25 cellular contexts compared by ENCODE assay signal in genomic region chr10:11407939-11408338, GRCh38.
DNase-seq lines count a peak whose midpoint lies in the region; ATAC-seq and TF ChIP-seq lines count a peak whose summit lies in the region.
"Had no signal": no experiment of that assay in that cellular context is flagged by ENCODE, and none has a peak within 500 bp of the region (broad histone marks: within the 10 kb centered on the region; RNA-seq: fewer than 3 reads in every experiment).

No MANE protein-coding gene starts in this region.

- peaks cover 15% of the 10 kb centered on the region for H3K4me1 ChIP-seq in OCI-LY7 (ENCODE audit: insufficient read depth, low read length, poor library complexity, severe bottlenecking)
- H3K4me1 ChIP-seq in psoas muscle, result no peaks in the 10 kb centered on the region
- H3K4me1 ChIP-seq: adrenal gland, esophagus muscularis mucosa, SJSA1 had no signal

- H3K4me3 Mint-ChIP-seq in activated CD8-positive, alpha-beta T cell treated with anti-CD3 and anti-CD28 coated beads, Interleukin-2, amount 10 ng/mL, durations not matched to agents 7 days and 5 days, result no peak overlapping the region
- H3K4me3 Mint-ChIP-seq in activated CD8-positive, alpha-beta T cell treated with anti-CD3 and anti-CD28 coated beads for 36 hours, result no peak overlapping the region
- no peak overlapping the region for H3K4me3 Mint-ChIP-seq in stimulated activated memory B cell treated with anti-CD40 and anti-IgM and Interleukin-4, amounts not matched to agents 10 μg/mL and 1 μg/mL and 100 μg/mL, for 72 hours
- H3K4me3 Mint-ChIP-seq: CD8-positive, alpha-beta T cell; nephron; type B pancreatic cell had no signal

- H2AFZ ChIP-seq in OCI-LY7 (ENCODE audit: low read length), result no peak overlapping the region

- H3K4me1 Mint-ChIP-seq in activated CD8-positive, alpha-beta T cell treated with anti-CD3 and anti-CD28 coated beads, Interleukin-2, amount 10 ng/mL, durations not matched to agents 7 days and 5 days (ENCODE audit: low read depth), result peaks cover 28% of the 10 kb centered on the region
- H3K4me1 Mint-ChIP-seq in activated CD8-positive, alpha-beta T cell treated with anti-CD3 and anti-CD28 coated beads for 36 hours (ENCODE audit: low read depth), result peaks cover 26% of the 10 kb centered on the region
- peaks cover 48% of the 10 kb centered on the region for H3K4me1 Mint-ChIP-seq in stimulated activated memory B cell treated with anti-CD40 and anti-IgM and Interleukin-4, amounts not matched to agents 10 μg/mL and 1 μg/mL and 100 μg/mL, for 72 hours
- H3K4me1 Mint-ChIP-seq: nephron had no signal

- peak; percentile 31 for DNase-seq in activated CD8-positive, alpha-beta T cell treated with anti-CD3 and anti-CD28 coated beads, Interleukin-2, amount 10 ng/mL, durations not matched to agents 7 days and 5 days
- no peak for DNase-seq in activated CD8-positive, alpha-beta T cell treated with anti-CD3 and anti-CD28 coated beads for 36 hours
- DNase-seq in OCI-LY7 (ENCODE audit: low spot score) (peak; percentile 12), coronary artery (ENCODE audit: low spot score) (peak; percentile 36), psoas muscle (no peak), NCI-H526 (lab: John Stamatoyannopoulos, UW) (no peak)
- no peak for DNase-seq in activated CD8-positive, alpha-beta memory T cell treated with anti-CD3 and anti-CD28 coated beads for 24 hours
- DNase-seq: activated naive CD4-positive, alpha-beta T cell; activated T-cell treated with anti-CD3 and anti-CD28 coated beads, Interleukin-2, amount 50 U/mL, for 1 hour; adrenal gland; dermis blood vessel endothelial cell; foreskin fibroblast; head of caudate nucleus; kidney; midbrain; NCI-H1048; NCI-H1694; stimulated activated naive CD4-positive, alpha-beta T cell had no signal

- no peaks in the 10 kb centered on the region for H4K20me1 ChIP-seq in OCI-LY7 (ENCODE audit: insufficient read depth, low read length)

- POLR2A ChIA-PET in activated CD8-positive, alpha-beta T cell treated with anti-CD3 and anti-CD28 coated beads, Interleukin-2, amount 10 ng/mL, durations not matched to agents 7 days and 5 days (lab: Charles Lee), result no interaction called here
- POLR2A ChIA-PET in activated CD8-positive, alpha-beta T cell treated with anti-CD3 and anti-CD28 coated beads for 36 hours (lab: Charles Lee), result no interaction called here
- POLR2A ChIA-PET in OCI-LY7 (lab: Charles Lee), result interaction anchor here (1.0 kb wide), 1 partner anchor 43 kb away, joined by 3 read pairs; no protein-coding TSS in a partner anchor

- no TSS peak for BruUV-seq in OCI-LY7 (replicated peaks; lab: Mats Ljungman, UMichigan)

- H3K36me3 ChIP-seq in OCI-LY7 (ENCODE audit: insufficient read depth, low read length) (no peaks in the 10 kb centered on the region), psoas muscle (ENCODE audit: insufficient read depth in 1 of 2, low read depth in 1 of 2) (no peaks in the 10 kb centered on the region)
- H3K36me3 ChIP-seq: adrenal gland, esophagus muscularis mucosa, SJSA1 had no signal

- no peaks in the 10 kb centered on the region for H3K27me3 ChIP-seq in psoas muscle (ENCODE audit: insufficient read depth in 3 of 3, low read length in 2 of 3)
- H3K27me3 ChIP-seq: esophagus muscularis mucosa, SJSA1 had no signal

- H3K27me3 Mint-ChIP-seq in activated CD8-positive, alpha-beta T cell treated with anti-CD3 and anti-CD28 coated beads, Interleukin-2, amount 10 ng/mL, durations not matched to agents 7 days and 5 days (ENCODE audit: low read depth), result peaks cover 4% of the 10 kb centered on the region
- no peaks in the 10 kb centered on the region for H3K27me3 Mint-ChIP-seq in activated CD8-positive, alpha-beta T cell treated with anti-CD3 and anti-CD28 coated beads for 36 hours
- no peaks in the 10 kb centered on the region for H3K27me3 Mint-ChIP-seq in stimulated activated memory B cell treated with anti-CD40 and anti-IgM and Interleukin-4, amounts not matched to agents 10 μg/mL and 1 μg/mL and 100 μg/mL, for 72 hours

- no peak overlapping the region for H3K27ac ChIP-seq in OCI-LY7 (ENCODE audit: low read depth, low read length, poor library complexity, severe bottlenecking)
- H3K27ac ChIP-seq in coronary artery, result no peak overlapping the region
- H3K27ac ChIP-seq in psoas muscle, result no peak overlapping the region
- H3K27ac ChIP-seq: adrenal gland, esophagus muscularis mucosa, RWPE1, SJSA1 had no signal

- intact Hi-C loops in activated CD8-positive, alpha-beta T cell treated with anti-CD3 and anti-CD28 coated beads for 36 hours (cut with micrococcal nuclease), result no loop called here
- intact Hi-C loops in OCI-LY7 (cut with micrococcal nuclease; ENCODE audit: unreplicated experiment) (no loop called here), psoas muscle (cut with DNase I) (no loop called here)

- H3K4me3 ChIP-seq in OCI-LY7 (ENCODE audit: low read depth, low read length, poor library complexity, severe bottlenecking) (no peak overlapping the region), coronary artery (no peak overlapping the region), psoas muscle (no peak overlapping the region)
- H3K4me3 ChIP-seq: adrenal gland, esophagus muscularis mucosa, SJSA1 had no signal

- no peaks in the 10 kb centered on the region for H3K79me2 ChIP-seq in OCI-LY7 (ENCODE audit: insufficient read depth, low read depth, low read length)

- CTCF ChIA-PET in activated CD8-positive, alpha-beta T cell treated with anti-CD3 and anti-CD28 coated beads, Interleukin-2, amount 10 ng/mL, durations not matched to agents 7 days and 5 days (lab: Charles Lee), result no interaction called here
- CTCF ChIA-PET in activated CD8-positive, alpha-beta T cell treated with anti-CD3 and anti-CD28 coated beads for 36 hours (lab: Charles Lee), result no interaction called here
- CTCF ChIA-PET in OCI-LY7 (lab: Charles Lee; ENCODE audit: unreplicated experiment), result no interaction called here

- no peak for ATAC-seq in activated CD8-positive, alpha-beta T cell treated with anti-CD3 and anti-CD28 coated beads, Interleukin-2, amount 10 ng/mL, durations not matched to agents 7 days and 5 days
- ATAC-seq in activated CD8-positive, alpha-beta T cell treated with anti-CD3 and anti-CD28 coated beads for 36 hours, result no peak
- ATAC-seq in stimulated activated memory B cell treated with anti-CD40 and anti-IgM and Interleukin-4, amounts not matched to agents 10 μg/mL and 1 μg/mL and 100 μg/mL, for 72 hours, result peak; percentile 74
- ATAC-seq in psoas muscle, result no peak
- ATAC-seq: CD8-positive, alpha-beta T cell had no signal

- no peaks in the 10 kb centered on the region for H3K9me3 ChIP-seq in OCI-LY7 (ENCODE audit: low read length)
- peaks cover 3% of the 10 kb centered on the region for H3K9me3 ChIP-seq in psoas muscle
- H3K9me3 ChIP-seq: adrenal gland, SJSA1 had no signal

- peak overlapping the region; percentile 43 for H3K27ac Mint-ChIP-seq in activated CD8-positive, alpha-beta T cell treated with anti-CD3 and anti-CD28 coated beads, Interleukin-2, amount 10 ng/mL, durations not matched to agents 7 days and 5 days
- no peak overlapping the region for H3K27ac Mint-ChIP-seq in activated CD8-positive, alpha-beta T cell treated with anti-CD3 and anti-CD28 coated beads for 36 hours
- H3K27ac Mint-ChIP-seq in stimulated activated memory B cell treated with anti-CD40 and anti-IgM and Interleukin-4, amounts not matched to agents 10 μg/mL and 1 μg/mL and 100 μg/mL, for 72 hours, result peak overlapping the region; percentile 14
- H3K27ac Mint-ChIP-seq: nephron, type B pancreatic cell had no signal

- H3K9me3 Mint-ChIP-seq in activated CD8-positive, alpha-beta T cell treated with anti-CD3 and anti-CD28 coated beads, Interleukin-2, amount 10 ng/mL, durations not matched to agents 7 days and 5 days (ENCODE audit: insufficient read depth), result peaks cover 20% of the 10 kb centered on the region
- peaks cover 14% of the 10 kb centered on the region for H3K9me3 Mint-ChIP-seq in activated CD8-positive, alpha-beta T cell treated with anti-CD3 and anti-CD28 coated beads for 36 hours
- peaks cover 14% of the 10 kb centered on the region for H3K9me3 Mint-ChIP-seq in stimulated activated memory B cell treated with anti-CD40 and anti-IgM and Interleukin-4, amounts not matched to agents 10 μg/mL and 1 μg/mL and 100 μg/mL, for 72 hours
- H3K9me3 Mint-ChIP-seq: type B pancreatic cell had no signal

- no peaks in the 10 kb centered on the region for H3K9me2 ChIP-seq in OCI-LY7 (ENCODE audit: insufficient read depth, low read length)

- H3K36me3 Mint-ChIP-seq in activated CD8-positive, alpha-beta T cell treated with anti-CD3 and anti-CD28 coated beads, Interleukin-2, amount 10 ng/mL, durations not matched to agents 7 days and 5 days (ENCODE audit: low read depth), result peaks cover 18% of the 10 kb centered on the region
- H3K36me3 Mint-ChIP-seq in activated CD8-positive, alpha-beta T cell treated with anti-CD3 and anti-CD28 coated beads for 36 hours (ENCODE audit: low read depth), result peaks cover 2% of the 10 kb centered on the region
- H3K36me3 Mint-ChIP-seq in stimulated activated memory B cell treated with anti-CD40 and anti-IgM and Interleukin-4, amounts not matched to agents 10 μg/mL and 1 μg/mL and 100 μg/mL, for 72 hours, result peaks cover 12% of the 10 kb centered on the region
- H3K36me3 Mint-ChIP-seq: type B pancreatic cell had no signal

- 56 to 76% (median 56%) methylated on average over 2 of the region's 2 CpGs for WGBS in psoas muscle, 3 donors

- H3K4me2 ChIP-seq in OCI-LY7 (ENCODE audit: low read length), result no peak overlapping the region

- TF ChIP-seq CTCF in activated CD8-positive, alpha-beta T cell treated with anti-CD3 and anti-CD28 coated beads for 36 hours (IDR thresholded peaks at IDR 0.05), result no peak
- TF ChIP-seq CTCF in OCI-LY7 (conservative IDR thresholded peaks at IDR 0.05; ENCODE audit: low read length) (no peak), coronary artery (IDR thresholded peaks at IDR 0.05) (no peak), psoas muscle (IDR thresholded peaks at IDR 0.05) (no peak)

Comparison
In these comparisons a context has a peak if more than half of its experiments do, and no peak if none do; other contexts are left out.
1. DNase-seq: peak in activated CD8-positive, alpha-beta T cell treated with anti-CD3 and anti-CD28 coated beads, Interleukin-2, amount 10 ng/mL, durations not matched to agents 7 days and 5 days (single experiment), OCI-LY7 (single experiment) and coronary artery (single experiment); none in activated CD8-positive, alpha-beta T cell treated with anti-CD3 and anti-CD28 coated beads for 36 hours (single experiment), activated CD8-positive, alpha-beta memory T cell treated with anti-CD3 and anti-CD28 coated beads for 24 hours (single experiment), psoas muscle (0 of 2) and NCI-H526 (0 of 2).